25 cellular contexts compared by ENCODE assay signal in genomic region chr7:139901840-139902370, GRCh38.
"Had no signal": no experiment of that assay in that cellular context is flagged by ENCODE, and none has a peak within 500 bp of the region (broad histone marks: within the 10 kb centered on the region; RNA-seq: fewer than 3 reads in every experiment).

No MANE protein-coding gene starts in this region.

- H3K4me1 ChIP-seq: gastrocnemius medialis, left ventricle myocardium inferior, tibial nerve, vagina had no signal

- H3K36me3 ChIP-seq: gastrocnemius medialis, left ventricle myocardium inferior, tibial nerve, vagina had no signal

- H3K9me3 ChIP-seq: gastrocnemius medialis had no signal

- H3K27ac Mint-ChIP-seq: activated naive CD8-positive, alpha-beta T cell treated with anti-CD3 and anti-CD28 coated beads for 36 hours; activated T-helper 1 cell treated with anti-CD3 and anti-CD28 coated beads, Interleukin-12 subunit alpha, Interleukin-12 subunit beta, Interleukin-2, Interleukin-4 antibody, amounts not matched to agents 30 ng/mL and 10 ng/mL and 1 ng/mL, durations not matched to agents 14 hours and 24 hours and 36 hours; nephron progenitor cell; stimulated activated naive CD8-positive, alpha-beta T cell treated with anti-CD3 and anti-CD28 coated beads, Interleukin-15, Interleukin-2, amounts not matched to agents 100 ng/mL and 50 ng/mL, for 24 hours; T-cell had no signal

- H3K27me3 ChIP-seq: gastrocnemius medialis, tibial nerve, vagina had no signal

- H3K27ac ChIP-seq: gastrocnemius medialis, left ventricle myocardium inferior, tibial nerve, vagina, VCaP had no signal

- H3K4me1 Mint-ChIP-seq: activated naive CD8-positive, alpha-beta T cell treated with anti-CD3 and anti-CD28 coated beads for 36 hours; T-cell had no signal

- DNase-seq: activated CD4-positive, alpha-beta T cell treated with anti-CD3 and anti-CD28 coated beads for 1 hour; activated CD4-positive, alpha-beta T cell treated with anti-CD3 and anti-CD28 coated beads, Interleukin-2, amount 50 U/mL, for 4 hours; activated gamma-delta T cell treated with Interleukin-2 at 50 U/mL for 16 hours; activated naive CD8-positive, alpha-beta T cell treated with anti-CD3 and anti-CD28 coated beads for 36 hours; activated T-cell treated with anti-CD3 and anti-CD28 coated beads for 4 hours; amniotic stem cell; effector CD8-positive, alpha-beta T cell; gastrocnemius medialis; head of caudate nucleus; kidney glomerular epithelial cell; left ventricle myocardium inferior; mesendoderm; nephron progenitor cell; occipital lobe; posterior cingulate gyrus; retina; stimulated activated CD8-positive, alpha-beta memory T cell treated with anti-CD3 and anti-CD28 coated beads, Interleukin-4, amount 100 ng/mL, for 48 hours; T-cell; T-helper 9 cell had no signal

- H3K4me3 Mint-ChIP-seq: activated naive CD8-positive, alpha-beta T cell treated with anti-CD3 and anti-CD28 coated beads for 36 hours; activated T-helper 1 cell treated with anti-CD3 and anti-CD28 coated beads, Interleukin-12 subunit alpha, Interleukin-12 subunit beta, Interleukin-2, Interleukin-4 antibody, amounts not matched to agents 30 ng/mL and 10 ng/mL and 1 ng/mL, durations not matched to agents 14 hours and 24 hours and 36 hours; nephron progenitor cell; stimulated activated naive CD8-positive, alpha-beta T cell treated with anti-CD3 and anti-CD28 coated beads, Interleukin-15, Interleukin-2, amounts not matched to agents 100 ng/mL and 50 ng/mL, for 24 hours; T-cell had no signal

- H3K4me3 ChIP-seq: gastrocnemius medialis, left ventricle myocardium inferior, tibial nerve, vagina had no signal

- ATAC-seq: esophagus mucosa, gastrocnemius medialis, T-cell had no signal

- H3K27me3 Mint-ChIP-seq: activated naive CD8-positive, alpha-beta T cell treated with anti-CD3 and anti-CD28 coated beads for 36 hours; stimulated activated naive CD8-positive, alpha-beta T cell treated with anti-CD3 and anti-CD28 coated beads, Interleukin-15, Interleukin-2, amounts not matched to agents 100 ng/mL and 50 ng/mL, for 24 hours; T-cell had no signal
